37 cellular contexts compared by ENCODE assay signal in the genomic region with DNA sequence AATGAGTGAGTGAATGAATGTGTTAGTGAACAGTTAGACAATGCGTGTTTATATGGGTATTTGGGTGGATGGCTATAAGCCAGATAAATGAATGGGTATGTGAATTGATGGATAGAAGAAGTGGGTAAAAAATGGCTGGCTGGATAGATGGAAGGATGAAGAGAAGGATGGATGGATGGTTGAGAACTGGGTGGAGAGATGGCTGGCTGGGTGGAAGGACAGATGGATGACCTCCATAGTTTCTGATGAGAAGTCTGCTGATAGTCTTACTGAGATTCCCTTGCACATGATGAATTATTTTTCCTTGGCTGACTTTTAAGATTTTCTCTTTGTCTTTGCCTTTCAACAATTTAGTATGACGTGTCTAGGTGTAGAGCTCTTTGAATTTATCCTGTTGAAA.
"Had no signal": no experiment of that assay in that cellular context is flagged by ENCODE, and none has a peak within 500 bp of the region (broad histone marks: within the 10 kb centered on the region; RNA-seq: fewer than 3 reads in every experiment).

No MANE protein-coding gene starts in this region.

- DNase-seq: activated CD4-positive, alpha-beta memory T cell treated with anti-CD3 and anti-CD28 coated beads, Interleukin-2, amount 10 ng/mL, durations not matched to agents 7 days and 5 days; activated CD4-positive, alpha-beta T cell treated with anti-CD3 and anti-CD28 coated beads for 1 hour; activated CD4-positive, alpha-beta T cell treated with anti-CD3 and anti-CD28 coated beads for 36 hours; activated CD4-positive, alpha-beta T cell treated with anti-CD3 and anti-CD28 coated beads for 48 hours; activated CD4-positive, alpha-beta T cell treated with anti-CD3 and anti-CD28 coated beads, Interleukin-2, amount 10 ng/mL, durations not matched to agents 7 days and 5 days; activated CD4-positive, alpha-beta T cell treated with anti-CD3 and anti-CD28 coated beads, Interleukin-2, amount 50 U/mL, for 48 hours; activated CD4-positive, CD25-positive, alpha-beta regulatory T cell; activated CD8-positive, alpha-beta memory T cell treated with anti-CD3 and anti-CD28 coated beads for 24 hours; activated CD8-positive, alpha-beta memory T cell treated with anti-CD3 and anti-CD28 coated beads, Interleukin-2, amount 10 ng/mL, durations not matched to agents 7 days and 5 days; activated CD8-positive, alpha-beta memory T cell treated with anti-CD3 and anti-CD28 coated beads, Interleukin-2, amount 50 U/mL, for 48 hours; activated CD8-positive, alpha-beta T cell treated with anti-CD3 and anti-CD28 coated beads, Interleukin-2, amount 10 ng/mL, durations not matched to agents 7 days and 5 days; activated effector memory CD4-positive, alpha-beta T cell treated with Interleukin-2 at 50 U/mL for 16 hours; activated gamma-delta T cell; activated naive CD4-positive, alpha-beta T cell treated with anti-CD3 and anti-CD28 coated beads, Interleukin-2, amount 10 ng/mL, durations not matched to agents 7 days and 5 days; activated naive CD4-positive, alpha-beta T cell treated with Interleukin-2 at 50 U/mL for 16 hours; activated naive CD8-positive, alpha-beta T cell treated with anti-CD3 and anti-CD28 coated beads, Interleukin-2, amount 10 ng/mL, durations not matched to agents 7 days and 5 days; activated naive CD8-positive, alpha-beta T cell treated with anti-CD3 and anti-CD28 coated beads, Interleukin-2, amount 50 U/mL, for 24 hours; activated T-cell treated with anti-CD3 and anti-CD28 coated beads, Interleukin-2, amount 50 U/mL, for 24 hours; activated T-cell treated with anti-CD3 and anti-CD28 coated beads, Interleukin-2, amount 50 U/mL, for 48 hours; amygdala; anterior cingulate cortex; body of pancreas; brain microvascular endothelial cell; central memory CD4-positive, alpha-beta T cell; T-helper 1 cell; T-helper 2 cell; T-helper 9 cell had no signal

- H3K36me3 ChIP-seq: ascending aorta, brain microvascular endothelial cell, breast epithelium had no signal

- H3K4me3 ChIP-seq: ascending aorta, body of pancreas, breast epithelium had no signal

- H3K27me3 ChIP-seq: ascending aorta, body of pancreas, brain microvascular endothelial cell, breast epithelium had no signal

- H3K4me1 ChIP-seq: ascending aorta, body of pancreas, breast epithelium had no signal

- H3K27ac Mint-ChIP-seq: activated CD4-positive, alpha-beta memory T cell treated with anti-CD3 and anti-CD28 coated beads, Interleukin-2, amount 10 ng/mL, durations not matched to agents 7 days and 5 days; activated CD4-positive, alpha-beta T cell treated with anti-CD3 and anti-CD28 coated beads for 36 hours; activated CD4-positive, alpha-beta T cell treated with anti-CD3 and anti-CD28 coated beads, Interleukin-2, amount 10 ng/mL, durations not matched to agents 7 days and 5 days; activated CD8-positive, alpha-beta memory T cell treated with anti-CD3 and anti-CD28 coated beads, Interleukin-2, amount 10 ng/mL, durations not matched to agents 7 days and 5 days; activated CD8-positive, alpha-beta T cell treated with anti-CD3 and anti-CD28 coated beads, Interleukin-2, amount 10 ng/mL, durations not matched to agents 7 days and 5 days; activated naive CD4-positive, alpha-beta T cell treated with anti-CD3 and anti-CD28 coated beads, Interleukin-2, amount 10 ng/mL, durations not matched to agents 7 days and 5 days; activated naive CD4-positive, alpha-beta T cell treated with anti-CD3 and anti-CD28 coated beads, Interleukin-2, amount 50 U/mL, for 24 hours; activated naive CD8-positive, alpha-beta T cell; activated naive CD8-positive, alpha-beta T cell treated with anti-CD3 and anti-CD28 coated beads, Interleukin-2, amount 10 ng/mL, durations not matched to agents 7 days and 5 days; activated naive CD8-positive, alpha-beta T cell treated with anti-CD3 and anti-CD28 coated beads, Interleukin-2, amount 50 U/mL, for 24 hours; activated T-cell treated with anti-CD3 and anti-CD28 coated beads, Interleukin-2, amount 50 U/mL, for 24 hours; activated T-helper 2 cell treated with anti-CD3 and anti-CD28 coated beads, Interferon-gamma antibody, Interleukin-2, Interleukin-4, amounts not matched to agents 10 μg/mL and 5 μg/mL and 100 μg/mL, durations not matched to agents 14 hours and 24 hours and 36 hours; T-helper 1 cell treated with Interleukin-12 subunit alpha and Interleukin-12 subunit beta and Interleukin-4 antibody, amounts not matched to agents 30 μg/mL and 1 μg/mL, for 36 hours; T-helper 2 cell treated with Interferon-gamma antibody and Interleukin-4, amounts not matched to agents 5 μg/mL and 100 μg/mL, for 36 hours had no signal

- FAIRE-seq: TTC549 had no signal

- ATAC-seq: activated CD4-positive, alpha-beta T cell treated with anti-CD3 and anti-CD28 coated beads for 36 hours; activated CD4-positive, CD25-positive, alpha-beta regulatory T cell treated with anti-CD3 and anti-CD28 coated beads, Interleukin-2, amount 50 U/mL, for 24 hours; activated CD8-positive, alpha-beta memory T cell treated with anti-CD3 and anti-CD28 coated beads, Interleukin-2, amount 10 ng/mL, durations not matched to agents 7 days and 5 days; activated CD8-positive, alpha-beta T cell treated with anti-CD3 and anti-CD28 coated beads, Interleukin-2, amount 10 ng/mL, durations not matched to agents 7 days and 5 days; activated naive CD8-positive, alpha-beta T cell treated with anti-CD3 and anti-CD28 coated beads, Interleukin-2, amount 50 U/mL, for 24 hours; body of pancreas had no signal

- H3K4me3 Mint-ChIP-seq: activated CD4-positive, alpha-beta memory T cell treated with anti-CD3 and anti-CD28 coated beads, Interleukin-2, amount 10 ng/mL, durations not matched to agents 7 days and 5 days; activated CD4-positive, alpha-beta T cell treated with anti-CD3 and anti-CD28 coated beads for 36 hours; activated CD4-positive, alpha-beta T cell treated with anti-CD3 and anti-CD28 coated beads, Interleukin-2, amount 10 ng/mL, durations not matched to agents 7 days and 5 days; activated CD8-positive, alpha-beta memory T cell treated with anti-CD3 and anti-CD28 coated beads, Interleukin-2, amount 10 ng/mL, durations not matched to agents 7 days and 5 days; activated CD8-positive, alpha-beta T cell treated with anti-CD3 and anti-CD28 coated beads, Interleukin-2, amount 10 ng/mL, durations not matched to agents 7 days and 5 days; activated naive CD4-positive, alpha-beta T cell treated with anti-CD3 and anti-CD28 coated beads, Interleukin-2, amount 10 ng/mL, durations not matched to agents 7 days and 5 days; activated naive CD4-positive, alpha-beta T cell treated with anti-CD3 and anti-CD28 coated beads, Interleukin-2, amount 50 U/mL, for 24 hours; activated naive CD8-positive, alpha-beta T cell; activated naive CD8-positive, alpha-beta T cell treated with anti-CD3 and anti-CD28 coated beads, Interleukin-2, amount 10 ng/mL, durations not matched to agents 7 days and 5 days; activated naive CD8-positive, alpha-beta T cell treated with anti-CD3 and anti-CD28 coated beads, Interleukin-2, amount 50 U/mL, for 24 hours; activated T-cell treated with anti-CD3 and anti-CD28 coated beads, Interleukin-2, amount 50 U/mL, for 24 hours; T-helper 1 cell treated with Interleukin-12 subunit alpha and Interleukin-12 subunit beta and Interleukin-4 antibody, amounts not matched to agents 30 μg/mL and 1 μg/mL, for 36 hours; T-helper 2 cell treated with Interferon-gamma antibody and Interleukin-4, amounts not matched to agents 5 μg/mL and 100 μg/mL, for 36 hours had no signal

- H3K9me3 ChIP-seq: body of pancreas had no signal

- H3K9me3 Mint-ChIP-seq: T-helper 1 cell treated with Interleukin-12 subunit alpha and Interleukin-12 subunit beta and Interleukin-4 antibody, amounts not matched to agents 30 μg/mL and 1 μg/mL, for 36 hours; T-helper 2 cell treated with Interferon-gamma antibody and Interleukin-4, amounts not matched to agents 5 μg/mL and 100 μg/mL, for 36 hours had no signal

- H3K36me3 Mint-ChIP-seq: activated CD8-positive, alpha-beta memory T cell treated with anti-CD3 and anti-CD28 coated beads, Interleukin-2, amount 10 ng/mL, durations not matched to agents 7 days and 5 days; activated naive CD4-positive, alpha-beta T cell treated with anti-CD3 and anti-CD28 coated beads, Interleukin-2, amount 10 ng/mL, durations not matched to agents 7 days and 5 days; activated naive CD8-positive, alpha-beta T cell treated with anti-CD3 and anti-CD28 coated beads, Interleukin-2, amount 10 ng/mL, durations not matched to agents 7 days and 5 days had no signal

- H3K4me1 Mint-ChIP-seq: activated CD4-positive, alpha-beta T cell treated with anti-CD3 and anti-CD28 coated beads for 36 hours; activated naive CD4-positive, alpha-beta T cell treated with anti-CD3 and anti-CD28 coated beads, Interleukin-2, amount 10 ng/mL, durations not matched to agents 7 days and 5 days; activated naive CD4-positive, alpha-beta T cell treated with anti-CD3 and anti-CD28 coated beads, Interleukin-2, amount 50 U/mL, for 24 hours; activated naive CD8-positive, alpha-beta T cell treated with anti-CD3 and anti-CD28 coated beads, Interleukin-2, amount 50 U/mL, for 24 hours had no signal

- H3K27ac ChIP-seq: ascending aorta, body of pancreas, brain microvascular endothelial cell, breast epithelium, VCaP had no signal
